In genomic region chr3:159741281-159741680, GRCh38 we compare ENCODE assay signal across 26 cellular contexts.
"Had no signal": no experiment of that assay in that cellular context is flagged by ENCODE, and none has a peak within 500 bp of the region (broad histone marks: within the 10 kb centered on the region; RNA-seq: fewer than 3 reads in every experiment).

No MANE protein-coding gene starts in this region.

- H3K27ac ChIP-seq: colonic mucosa, epithelial cell of prostate, esophagus squamous epithelium, gastrocnemius medialis, heart right ventricle, left lung, lower lobe of right lung had no signal

- DNase-seq: colonic mucosa; cortex of kidney; effector CD8-positive, alpha-beta T cell; effector memory CD8-positive, alpha-beta T cell; endodermal cell; erythroblast; esophagus squamous epithelium; foreskin fibroblast; foreskin melanocyte; gastrocnemius medialis; glutamatergic neuron; head of caudate nucleus; heart right ventricle; hippocampal formation; left cardiac atrium; left lung; left ventricle myocardium superior; lower lobe of right lung; mesenchymal stem cell; mucosa of descending colon; naive B cell had no signal

- H3K27me3 ChIP-seq: colonic mucosa, esophagus squamous epithelium, gastrocnemius medialis, heart right ventricle, left lung had no signal

- ATAC-seq: effector memory CD8-positive, alpha-beta T cell; esophagus mucosa; gastrocnemius medialis; heart right ventricle; left cardiac atrium; left lung; left ventricle myocardium superior; lower lobe of right lung; mucosa of descending colon had no signal

- H3K36me3 ChIP-seq: colonic mucosa, esophagus squamous epithelium, gastrocnemius medialis, heart right ventricle, left lung, lower lobe of right lung had no signal

- FAIRE-seq: endometrium, islet of Langerhans, keratinocyte had no signal

- H3K4me1 ChIP-seq: colonic mucosa, esophagus squamous epithelium, gastrocnemius medialis, heart right ventricle, left lung, lower lobe of right lung had no signal

- H3K9me3 ChIP-seq: colonic mucosa, esophagus squamous epithelium, gastrocnemius medialis, heart right ventricle, left lung, lower lobe of right lung, mucosa of descending colon had no signal

- H3K4me3 ChIP-seq: colonic mucosa, esophagus squamous epithelium, gastrocnemius medialis, heart right ventricle, left lung, lower lobe of right lung, mucosa of descending colon had no signal
